Comparison of ENCODE assay signal across 24 cellular contexts in genomic region chr13:91132786-91133185, GRCh38.
"Had no signal": no experiment of that assay in that cellular context is flagged by ENCODE, and none has a peak within 500 bp of the region (broad histone marks: within the 10 kb centered on the region; RNA-seq: fewer than 3 reads in every experiment).

No MANE protein-coding gene starts in this region.

- H3K9me3 Mint-ChIP-seq: activated CD4-positive, alpha-beta memory T cell treated with anti-CD3 and anti-CD28 coated beads for 36 hours; activated CD4-positive, alpha-beta T cell treated with anti-CD3 and anti-CD28 coated beads, Interleukin-2, amount 10 ng/mL, durations not matched to agents 24 days and 14 days; activated naive CD4-positive, alpha-beta T cell treated with anti-CD3 and anti-CD28 coated beads for 36 hours; activated naive CD8-positive, alpha-beta T cell treated with anti-CD3 and anti-CD28 coated beads for 36 hours; activated T-helper 1 cell treated with anti-CD3 and anti-CD28 coated beads, Interleukin-12 subunit alpha, Interleukin-12 subunit beta, Interleukin-2, Interleukin-4 antibody, amounts not matched to agents 30 ng/mL and 10 ng/mL and 1 ng/mL, durations not matched to agents 14 hours and 24 hours and 36 hours; effector memory CD8-positive, alpha-beta T cell had no signal

- H3K36me3 Mint-ChIP-seq: activated CD4-positive, alpha-beta memory T cell treated with anti-CD3 and anti-CD28 coated beads for 36 hours; activated naive CD8-positive, alpha-beta T cell treated with anti-CD3 and anti-CD28 coated beads for 36 hours had no signal

- H3K4me3 ChIP-seq: adrenal gland, coronary artery, psoas muscle, suprapubic skin, tibial nerve had no signal

- H3K4me1 Mint-ChIP-seq: activated CD4-positive, alpha-beta T cell treated with anti-CD3 and anti-CD28 coated beads, Interleukin-2, amount 10 ng/mL, durations not matched to agents 24 days and 14 days had no signal

- H3K27me3 Mint-ChIP-seq: activated CD4-positive, alpha-beta T cell treated with anti-CD3 and anti-CD28 coated beads, Interleukin-2, amount 10 ng/mL, durations not matched to agents 24 days and 14 days had no signal

- H3K27ac ChIP-seq: adrenal gland, parathyroid adenoma, psoas muscle, suprapubic skin, tibial nerve, WERI-Rb-1 had no signal

- DNase-seq: activated CD4-positive, alpha-beta memory T cell treated with anti-CD3 and anti-CD28 coated beads for 36 hours; activated CD4-positive, alpha-beta T cell treated with anti-CD3 and anti-CD28 coated beads, Interleukin-2, amount 10 ng/mL, durations not matched to agents 24 days and 14 days; activated CD8-positive, alpha-beta memory T cell treated with anti-CD3 and anti-CD28 coated beads, Interleukin-2, amount 50 U/mL, for 4 hours; activated effector memory CD4-positive, alpha-beta T cell treated with anti-CD3 and anti-CD28 coated beads, Interleukin-2, amount 50 U/mL, for 16 hours; activated naive CD4-positive, alpha-beta T cell treated with anti-CD3 and anti-CD28 coated beads for 36 hours; activated naive CD8-positive, alpha-beta T cell treated with anti-CD3 and anti-CD28 coated beads for 36 hours; activated T-cell treated with anti-CD3 and anti-CD28 coated beads, Interleukin-2, amount 50 U/mL, for 1 hour; effector memory CD8-positive, alpha-beta T cell; foreskin melanocyte; kidney glomerular epithelial cell; mammary epithelial cell; psoas muscle; stimulated activated CD4-positive, alpha-beta T cell treated with anti-CD3 and anti-CD28 coated beads, Interleukin-15, amount 100 ng/mL, for 24 hours; stimulated activated naive CD4-positive, alpha-beta T cell; T1000; WERI-Rb-1 had no signal

- H3K4me3 Mint-ChIP-seq: activated CD4-positive, alpha-beta memory T cell treated with anti-CD3 and anti-CD28 coated beads for 36 hours; activated CD4-positive, alpha-beta T cell treated with anti-CD3 and anti-CD28 coated beads, Interleukin-2, amount 10 ng/mL, durations not matched to agents 24 days and 14 days; activated naive CD4-positive, alpha-beta T cell treated with anti-CD3 and anti-CD28 coated beads for 36 hours; activated naive CD8-positive, alpha-beta T cell treated with anti-CD3 and anti-CD28 coated beads for 36 hours; activated T-helper 1 cell treated with anti-CD3 and anti-CD28 coated beads, Interleukin-12 subunit alpha, Interleukin-12 subunit beta, Interleukin-2, Interleukin-4 antibody, amounts not matched to agents 30 ng/mL and 10 ng/mL and 1 ng/mL, durations not matched to agents 14 hours and 24 hours and 36 hours; effector memory CD8-positive, alpha-beta T cell had no signal

- H3K36me3 ChIP-seq: adrenal gland, suprapubic skin, tibial nerve, WERI-Rb-1 had no signal

- ATAC-seq: activated CD4-positive, CD25-positive, alpha-beta regulatory T cell treated with anti-CD3 and anti-CD28 coated beads, Interleukin-2, amount 50 U/mL, for 24 hours; effector memory CD8-positive, alpha-beta T cell; esophagus mucosa; psoas muscle had no signal

- H3K27me3 ChIP-seq: adrenal gland, suprapubic skin, tibial nerve had no signal

- H3K27ac Mint-ChIP-seq: activated CD4-positive, alpha-beta memory T cell treated with anti-CD3 and anti-CD28 coated beads for 36 hours; activated CD4-positive, alpha-beta T cell treated with anti-CD3 and anti-CD28 coated beads, Interleukin-2, amount 10 ng/mL, durations not matched to agents 24 days and 14 days; activated naive CD4-positive, alpha-beta T cell treated with anti-CD3 and anti-CD28 coated beads for 36 hours; activated naive CD8-positive, alpha-beta T cell treated with anti-CD3 and anti-CD28 coated beads for 36 hours; activated T-helper 1 cell treated with anti-CD3 and anti-CD28 coated beads, Interleukin-12 subunit alpha, Interleukin-12 subunit beta, Interleukin-2, Interleukin-4 antibody, amounts not matched to agents 30 ng/mL and 10 ng/mL and 1 ng/mL, durations not matched to agents 14 hours and 24 hours and 36 hours; effector memory CD8-positive, alpha-beta T cell had no signal
